17 cellular contexts compared by ENCODE assay signal in genomic region chr6:87102296-87102695, GRCh38. TPM values are rescaled to one million over a fixed set of nuclear protein-coding genes. Genes with fewer than 3 reads are reported as not detected.
DNase-seq lines count a peak whose midpoint lies in the region; ATAC-seq and TF ChIP-seq lines count a peak whose summit lies in the region.
"Had no signal": no experiment of that assay in that cellular context is flagged by ENCODE, and none has a peak within 500 bp of the region (broad histone marks: within the 10 kb centered on the region; RNA-seq: fewer than 3 reads in every experiment).

No MANE protein-coding gene starts in this region.

- H3K9me3 Mint-ChIP-seq in WTC11 = no peaks in the 10 kb centered on the region
- H3K9me3 Mint-ChIP-seq: T-cell had no signal

- ATAC-seq in HG02938 (IDR thresholded peaks at IDR 0.05; ENCODE audit: unreplicated experiment) (peak; percentile 40), WTC11 (peak; percentile 65), GM21619 (IDR thresholded peaks at IDR 0.05; ENCODE audit: unreplicated experiment) (no peak)
- ATAC-seq: T-cell had no signal

- no peaks in the 10 kb centered on the region for H3K9me3 ChIP-seq in neutrophil
- H3K9me3 ChIP-seq: BLaER1 treated with 17β-estradiol and CSF1 and Interleukin-3, amounts not matched to agents 10 nM and 100 nM; spleen had no signal

- H3K4me1 Mint-ChIP-seq in WTC11 = no peaks in the 10 kb centered on the region
- H3K4me1 Mint-ChIP-seq: T-cell had no signal

- TF ChIP-seq CTCF in WTC11 (IDR thresholded peaks at IDR 0.05) (no peak), neutrophil (IDR thresholded peaks at IDR 0.05) (no peak)

- no peaks in the 10 kb centered on the region for H3K36me3 Mint-ChIP-seq in WTC11
- H3K36me3 Mint-ChIP-seq: T-cell had no signal

- H3K4me3 ChIP-seq in neutrophil (ENCODE audit: low read depth in 1 of 2, low read length in 1 of 2) = no peak overlapping the region
- H3K4me3 ChIP-seq: BLaER1 treated with 17β-estradiol and CSF1 and Interleukin-3, amounts not matched to agents 10 nM and 100 nM; spleen had no signal

- no peaks in the 10 kb centered on the region for H3K36me3 ChIP-seq in neutrophil
- H3K36me3 ChIP-seq: BLaER1 treated with 17β-estradiol and CSF1 and Interleukin-3, amounts not matched to agents 10 nM and 100 nM; spleen had no signal

- peak overlapping the region; percentile 69 for H3K27ac ChIP-seq in neutrophil
- H3K27ac ChIP-seq: BLaER1 treated with 17β-estradiol and CSF1 and Interleukin-3, amounts not matched to agents 10 nM and 100 nM; parathyroid adenoma; spleen had no signal

- no peak overlapping the region for H3K4me3 Mint-ChIP-seq in WTC11
- H3K4me3 Mint-ChIP-seq: T-cell had no signal

- H3K27me3 Mint-ChIP-seq in WTC11 (ENCODE audit: low read depth) = no peaks in the 10 kb centered on the region

- CTCF ChIA-PET in WTC11 (lab: Charles Lee) = interaction anchor here (2.8 kb wide), 1 partner anchor 23 kb away, joined by 17 read pairs; no protein-coding TSS in a partner anchor

- no peaks in the 10 kb centered on the region for H3K27me3 ChIP-seq in neutrophil
- H3K27me3 ChIP-seq: BLaER1 treated with 17β-estradiol and CSF1 and Interleukin-3, amounts not matched to agents 10 nM and 100 nM; spleen had no signal

- no peak overlapping the region for H3K27ac Mint-ChIP-seq in WTC11
- H3K27ac Mint-ChIP-seq: T-cell had no signal

- POLR2A ChIA-PET in WTC11 (lab: Charles Lee) = no interaction called here

- DNase-seq in NCI-H1436 (lab: John Stamatoyannopoulos, UW) = peak; percentile 47
- no peak for DNase-seq in WTC11 (ENCODE audit: low spot score)
- DNase-seq in NCI-H524 (lab: John Stamatoyannopoulos, UW) = no peak
- no peak for DNase-seq in NCI-H446 treated with DMSO at 0.1 percent for 48 hours (lab: John Stamatoyannopoulos, UW)
- DNase-seq: activated CD4-positive, CD25-positive, alpha-beta regulatory T cell treated with anti-CD3 and anti-CD28 coated beads, Interleukin-2, amount 50 U/mL, for 72 hours; activated naive CD4-positive, alpha-beta T cell; dermis blood vessel endothelial cell; kidney; NCI-H2171 treated with DMSO at 0.1 percent for 48 hours; spleen; T-cell had no signal

- H3K4me1 ChIP-seq in neutrophil (ENCODE audit: control insufficient read depth in 1 of 2, insufficient read depth in 1 of 2, low read depth in 1 of 2, low read length in 1 of 2) = peaks cover 57 to 87% of the 10 kb centered on the region in 2 experiments
- H3K4me1 ChIP-seq: parathyroid adenoma had no signal

TF ChIP-seq in WTC11, 78 proteins besides CTCF, POLR2A, EP300 and RAD21:
- TF ChIP-seq ZSCAN18 (CRISPR knock-in tag; IDR thresholded peaks at IDR 0.05) (no peak), ZNF396 (CRISPR knock-in tag; IDR thresholded peaks at IDR 0.05; ENCODE audit: borderline replicate concordance) (no peak), ESRRA (CRISPR knock-in tag; IDR thresholded peaks at IDR 0.05; ENCODE audit: borderline replicate concordance) (no peak), NFYB (CRISPR knock-in tag; conservative IDR thresholded peaks at IDR 0.05; ENCODE audit: low read depth) (no peak), JAZF1 (CRISPR knock-in tag; IDR thresholded peaks at IDR 0.05) (no peak)

RNA-seq across cellular contexts. Expression of gene CGA, which starts 7.4 kb away (rescaled TPM):
- total RNA-seq in WTC11 (2021) = not detected in 3 replicates
- total RNA-seq: dermis blood vessel endothelial cell, kidney, OCI-LY7, spleen, T-cell had no signal

RNA-seq across cellular contexts. Expression of gene ZNF292, which starts 53.1 kb away (rescaled TPM):
- 39.3 to 42.1 TPM (median 39.9 TPM) in 3 replicates for total RNA-seq in WTC11 (2021)
